20 cellular contexts compared by ENCODE assay signal in the genomic region with DNA sequence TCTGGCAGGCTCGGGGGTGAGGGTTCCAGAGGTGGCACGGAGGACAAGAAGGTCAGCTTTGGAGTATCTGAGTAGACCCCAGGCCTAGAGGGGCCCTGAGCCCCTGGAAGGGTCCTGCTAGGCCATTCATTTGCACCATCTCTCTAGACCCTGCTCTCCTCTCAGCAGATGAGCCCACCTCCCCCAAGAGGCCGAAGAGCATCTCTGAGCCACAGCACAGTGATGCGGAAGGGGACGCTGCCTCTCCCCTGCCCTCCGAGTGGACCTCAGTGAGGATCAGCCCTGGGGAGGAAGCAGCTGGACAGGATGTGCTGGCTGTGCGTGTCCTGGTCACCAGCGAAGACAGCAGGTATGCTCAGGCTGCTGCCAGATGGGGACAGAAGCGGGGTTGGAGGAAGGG.
"Had no signal": no experiment of that assay in that cellular context is flagged by ENCODE, and none has a peak within 500 bp of the region (broad histone marks: within the 10 kb centered on the region; RNA-seq: fewer than 3 reads in every experiment).

No MANE protein-coding gene starts in this region.

- H3K4me3 Mint-ChIP-seq: activated CD8-positive, alpha-beta memory T cell treated with anti-CD3 and anti-CD28 coated beads, Interleukin-2, amount 10 ng/mL, durations not matched to agents 7 days and 5 days; activated naive CD8-positive, alpha-beta T cell treated with anti-CD3 and anti-CD28 coated beads for 36 hours; effector memory CD8-positive, alpha-beta T cell; naive thymus-derived CD4-positive, alpha-beta T cell had no signal

- DNase-seq: activated CD4-positive, CD25-positive, alpha-beta regulatory T cell; activated CD8-positive, alpha-beta memory T cell treated with anti-CD3 and anti-CD28 coated beads, Interleukin-2, amount 10 ng/mL, durations not matched to agents 7 days and 5 days; activated gamma-delta T cell treated with Interleukin-2 at 50 U/mL for 16 hours; activated naive CD8-positive, alpha-beta T cell treated with anti-CD3 and anti-CD28 coated beads for 36 hours; activated T-cell treated with anti-CD3 and anti-CD28 coated beads, Interleukin-2, amount 50 U/mL, for 48 hours; anterior cingulate cortex; dermis blood vessel endothelial cell; effector memory CD8-positive, alpha-beta T cell; foreskin melanocyte; mucosa of descending colon; naive thymus-derived CD4-positive, alpha-beta T cell; retina; stimulated activated CD4-positive, alpha-beta T cell treated with anti-CD3 and anti-CD28 coated beads, Interleukin-4, amount 100 ng/mL, for 4 hours; stimulated activated CD8-positive, alpha-beta memory T cell treated with anti-CD3 and anti-CD28 coated beads, Interleukin-4, amount 100 ng/mL, for 48 hours; stimulated activated naive CD4-positive, alpha-beta T cell treated with Interleukin-2 at 50 U/mL for 16 hours; substantia nigra; trophoblast cell had no signal

- H3K4me1 Mint-ChIP-seq: activated naive CD8-positive, alpha-beta T cell treated with anti-CD3 and anti-CD28 coated beads for 36 hours had no signal

- H3K36me3 Mint-ChIP-seq: activated CD8-positive, alpha-beta memory T cell treated with anti-CD3 and anti-CD28 coated beads, Interleukin-2, amount 10 ng/mL, durations not matched to agents 7 days and 5 days; activated naive CD8-positive, alpha-beta T cell treated with anti-CD3 and anti-CD28 coated beads for 36 hours; naive thymus-derived CD4-positive, alpha-beta T cell had no signal

- H3K4me3 ChIP-seq: heart left ventricle, mucosa of descending colon, skin epidermis had no signal

- ATAC-seq: activated CD8-positive, alpha-beta memory T cell treated with anti-CD3 and anti-CD28 coated beads, Interleukin-2, amount 10 ng/mL, durations not matched to agents 7 days and 5 days; effector memory CD8-positive, alpha-beta T cell; heart left ventricle; mucosa of descending colon; naive thymus-derived CD4-positive, alpha-beta T cell had no signal

- H3K27me3 Mint-ChIP-seq: activated CD8-positive, alpha-beta memory T cell treated with anti-CD3 and anti-CD28 coated beads, Interleukin-2, amount 10 ng/mL, durations not matched to agents 7 days and 5 days; activated naive CD8-positive, alpha-beta T cell treated with anti-CD3 and anti-CD28 coated beads for 36 hours; effector memory CD8-positive, alpha-beta T cell; naive thymus-derived CD4-positive, alpha-beta T cell had no signal

- H3K27ac Mint-ChIP-seq: activated CD8-positive, alpha-beta memory T cell treated with anti-CD3 and anti-CD28 coated beads, Interleukin-2, amount 10 ng/mL, durations not matched to agents 7 days and 5 days; activated naive CD8-positive, alpha-beta T cell treated with anti-CD3 and anti-CD28 coated beads for 36 hours; effector memory CD8-positive, alpha-beta T cell; naive thymus-derived CD4-positive, alpha-beta T cell had no signal

- H3K9me3 Mint-ChIP-seq: activated naive CD8-positive, alpha-beta T cell treated with anti-CD3 and anti-CD28 coated beads for 36 hours; effector memory CD8-positive, alpha-beta T cell; naive thymus-derived CD4-positive, alpha-beta T cell had no signal

- H3K27ac ChIP-seq: epithelial cell of prostate, heart left ventricle, skin epidermis had no signal
